ENCODE assay signal across 10 cellular contexts in the genomic region with DNA sequence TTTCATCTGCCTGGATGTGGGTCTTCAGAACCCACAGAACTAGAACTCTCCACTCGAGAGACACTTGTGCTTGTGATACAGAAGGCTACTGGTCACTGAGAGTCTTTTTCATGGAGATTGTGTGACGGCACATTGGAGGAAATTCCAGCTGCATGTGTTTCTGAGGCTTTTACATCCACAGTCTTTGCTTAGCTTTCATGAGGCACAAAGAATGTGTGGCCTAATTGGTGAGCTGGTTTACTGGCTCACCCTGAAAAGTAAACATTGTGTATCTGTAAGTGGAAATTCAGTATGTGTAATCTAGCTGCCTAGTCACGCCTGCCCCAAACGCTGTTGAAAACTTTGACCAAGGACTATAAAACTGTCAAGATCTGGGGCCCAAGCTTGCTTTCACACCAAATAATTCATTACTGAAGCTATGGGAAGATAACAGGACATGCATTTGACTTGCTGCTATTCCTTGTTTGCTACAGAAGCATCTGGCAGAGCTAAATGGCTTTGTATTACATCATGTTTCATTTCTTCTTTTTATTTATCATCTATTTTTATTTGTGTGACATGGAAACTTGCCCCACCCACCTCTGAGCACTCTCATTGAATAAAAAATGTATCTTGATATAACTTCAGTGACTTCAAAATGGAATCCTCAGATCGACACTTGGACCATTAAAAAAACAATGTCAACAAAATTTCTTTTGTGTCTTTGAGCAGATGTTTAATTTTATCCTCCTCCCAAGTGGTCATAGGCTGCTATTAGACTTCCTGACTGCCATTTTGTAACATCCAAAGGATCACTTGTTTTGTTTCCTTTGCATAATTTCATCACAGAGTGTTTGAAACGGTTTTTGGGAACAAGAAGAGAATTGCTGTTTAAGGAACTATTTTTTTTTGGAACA.
DNase-seq lines count a peak whose midpoint lies in the region; ATAC-seq and TF ChIP-seq lines count a peak whose summit lies in the region.
"Had no signal": no experiment of that assay in that cellular context is flagged by ENCODE, and none has a peak within 500 bp of the region (broad histone marks: within the 10 kb centered on the region; RNA-seq: fewer than 3 reads in every experiment).

No MANE protein-coding gene starts in this region.

- TF ChIP-seq CTCF in astrocyte of the cerebellum (IDR thresholded peaks at IDR 0.05; ENCODE audit: low read depth, low read length, missing control alignments) (no peak), lower lobe of right lung (IDR thresholded peaks at IDR 0.05) (no peak)

- in situ Hi-C loops in astrocyte of the cerebellum (cut with HindIII; ENCODE audit: low sequenced_read_pairs): no loop called here

- peak overlapping the region; percentile 54 for H3K27ac ChIP-seq in lower lobe of right lung

- H3K4me3 ChIP-seq in astrocyte of the cerebellum (ENCODE audit: low read depth, low read length): no peak overlapping the region
- H3K4me3 ChIP-seq in lower lobe of right lung: no peak overlapping the region

- H3K27ac Mint-ChIP-seq in activated naive CD4-positive, alpha-beta T cell treated with anti-CD3 and anti-CD28 coated beads, Interleukin-2, amount 10 ng/mL, durations not matched to agents 7 days and 5 days: no peak overlapping the region
- H3K27ac Mint-ChIP-seq: activated naive CD4-positive, alpha-beta T cell treated with anti-CD3 and anti-CD28 coated beads, Interleukin-2, amount 50 U/mL, for 24 hours had no signal

- ATAC-seq in lower lobe of right lung (peak; percentile 89), GM21381 (IDR thresholded peaks at IDR 0.05; ENCODE audit: unreplicated experiment) (no peak)

- DNase-seq in AG20443 (ENCODE audit: low spot score) (peak; percentile 79), M059J (ENCODE audit: low read depth) (peak; percentile 96), astrocyte of the cerebellum (ENCODE audit: low read depth) (peak; percentile 52), lower lobe of right lung (no peak), iPS-NIHi11 (ENCODE audit: low spot score) (no peak), middle frontal gyrus (ENCODE audit: extremely low spot score, low spot score) (no peak)
- no peak for DNase-seq in activated naive CD4-positive, alpha-beta T cell treated with anti-CD3 and anti-CD28 coated beads, Interleukin-2, amount 10 ng/mL, durations not matched to agents 7 days and 5 days
- DNase-seq: stimulated activated CD8-positive, alpha-beta memory T cell treated with anti-CD3 and anti-CD28 coated beads, Interleukin-4, amount 100 ng/mL, for 48 hours had no signal

- H3K9me3 ChIP-seq in lower lobe of right lung: no peaks in the 10 kb centered on the region

- H3K27me3 ChIP-seq in lower lobe of right lung (ENCODE audit: low read depth): no peaks in the 10 kb centered on the region

- no peak overlapping the region for H3K4me3 Mint-ChIP-seq in activated naive CD4-positive, alpha-beta T cell treated with anti-CD3 and anti-CD28 coated beads, Interleukin-2, amount 10 ng/mL, durations not matched to agents 7 days and 5 days
- H3K4me3 Mint-ChIP-seq: activated naive CD4-positive, alpha-beta T cell treated with anti-CD3 and anti-CD28 coated beads, Interleukin-2, amount 50 U/mL, for 24 hours had no signal

- peaks cover 3% of the 10 kb centered on the region for H3K9me3 Mint-ChIP-seq in activated naive CD4-positive, alpha-beta T cell treated with anti-CD3 and anti-CD28 coated beads, Interleukin-2, amount 10 ng/mL, durations not matched to agents 7 days and 5 days

- H3K4me1 ChIP-seq in lower lobe of right lung: peaks cover 27% of the 10 kb centered on the region

- H3K36me3 Mint-ChIP-seq in activated naive CD4-positive, alpha-beta T cell treated with anti-CD3 and anti-CD28 coated beads, Interleukin-2, amount 10 ng/mL, durations not matched to agents 7 days and 5 days: no peaks in the 10 kb centered on the region
- H3K36me3 Mint-ChIP-seq: activated naive CD4-positive, alpha-beta T cell treated with anti-CD3 and anti-CD28 coated beads, Interleukin-2, amount 50 U/mL, for 24 hours had no signal

- no peaks in the 10 kb centered on the region for H3K4me1 Mint-ChIP-seq in activated naive CD4-positive, alpha-beta T cell treated with anti-CD3 and anti-CD28 coated beads, Interleukin-2, amount 10 ng/mL, durations not matched to agents 7 days and 5 days
- H3K4me1 Mint-ChIP-seq: activated naive CD4-positive, alpha-beta T cell treated with anti-CD3 and anti-CD28 coated beads, Interleukin-2, amount 50 U/mL, for 24 hours had no signal

- no peaks in the 10 kb centered on the region for H3K27me3 Mint-ChIP-seq in activated naive CD4-positive, alpha-beta T cell treated with anti-CD3 and anti-CD28 coated beads, Interleukin-2, amount 10 ng/mL, durations not matched to agents 7 days and 5 days

- no peaks in the 10 kb centered on the region for H3K36me3 ChIP-seq in lower lobe of right lung

- intact Hi-C loops in lower lobe of right lung (cut with DNase I): no loop called here

- CTCF ChIA-PET in activated naive CD4-positive, alpha-beta T cell treated with anti-CD3 and anti-CD28 coated beads, Interleukin-2, amount 10 ng/mL, durations not matched to agents 7 days and 5 days (lab: Charles Lee): no interaction called here

Comparison
In these comparisons a context has a peak if more than half of its experiments do, and no peak if none do; other contexts are left out.
1. DNase-seq: peak in AG20443 (single experiment), M059J (single experiment) and astrocyte of the cerebellum (single experiment); none in lower lobe of right lung (single experiment), activated naive CD4-positive, alpha-beta T cell treated with anti-CD3 and anti-CD28 coated beads, Interleukin-2, amount 10 ng/mL, durations not matched to agents 7 days and 5 days (single experiment), iPS-NIHi11 (single experiment) and middle frontal gyrus (single experiment).